Comparison of ENCODE assay signal across 19 cellular contexts in genomic region chr20:38111366-38112232, GRCh38. TPM values are rescaled to one million over a fixed set of nuclear protein-coding genes. Genes with fewer than 3 reads are reported as not detected.
DNase-seq lines count a peak whose midpoint lies in the region; TF ChIP-seq lines count a peak whose summit lies in the region.
"Had no signal": no experiment of that assay in that cellular context is flagged by ENCODE, and none has a peak within 500 bp of the region (broad histone marks: within the 10 kb centered on the region; RNA-seq: fewer than 3 reads in every experiment).

No MANE protein-coding gene starts in this region.

- no peak for TF ChIP-seq POLR2A in breast epithelium (IDR thresholded peaks at IDR 0.05)
- no peak for TF ChIP-seq POLR2A in Peyer's patch (IDR thresholded peaks at IDR 0.05)
- no peak for TF ChIP-seq POLR2A in stomach (IDR thresholded peaks at IDR 0.05)

- H3K27ac Mint-ChIP-seq in MCF 10A (ENCODE audit: low read depth, unreplicated experiment), result peak overlapping the region; percentile 64
- H3K27ac Mint-ChIP-seq: activated CD4-positive, alpha-beta T cell treated with anti-CD3 and anti-CD28 coated beads for 36 hours; CD4-positive, CD25-positive, alpha-beta regulatory T cell; natural killer cell; progenitor cell of endocrine pancreas had no signal

- no peaks in the 10 kb centered on the region for H3K36me3 Mint-ChIP-seq in MCF 10A (ENCODE audit: insufficient read depth, unreplicated experiment)
- H3K36me3 Mint-ChIP-seq: CD4-positive, CD25-positive, alpha-beta regulatory T cell; natural killer cell had no signal

- no peaks in the 10 kb centered on the region for H3K9me3 ChIP-seq in breast epithelium
- no peaks in the 10 kb centered on the region for H3K9me3 ChIP-seq in Peyer's patch
- no peaks in the 10 kb centered on the region for H3K9me3 ChIP-seq in stomach

- H3K27me3 ChIP-seq in breast epithelium (no peaks in the 10 kb centered on the region), Peyer's patch (no peaks in the 10 kb centered on the region), stomach (no peaks in the 10 kb centered on the region)

- intact Hi-C loops in MCF 10A (cut with micrococcal nuclease) (loop anchor here (10.0 kb wide), 1 partner anchor 53 kb away; the partner anchor contains the start of gene TGM2), breast epithelium (cut with DNase I; ENCODE audit: low total_unique reads) (no loop called here), stomach (cut with DNase I; ENCODE audit: low total_unique reads) (no loop called here)

- peaks cover 30% of the 10 kb centered on the region for H3K4me1 Mint-ChIP-seq in MCF 10A (ENCODE audit: insufficient read depth, unreplicated experiment)
- H3K4me1 Mint-ChIP-seq: activated CD4-positive, alpha-beta T cell treated with anti-CD3 and anti-CD28 coated beads for 36 hours; CD4-positive, CD25-positive, alpha-beta regulatory T cell; natural killer cell had no signal

- H3K4me3 ChIP-seq in breast epithelium (no peak overlapping the region), Peyer's patch (no peak overlapping the region), stomach (no peak overlapping the region)
- H3K4me3 ChIP-seq: smooth muscle cell had no signal

- no peaks in the 10 kb centered on the region for H3K27me3 Mint-ChIP-seq in MCF 10A (ENCODE audit: insufficient read depth, unreplicated experiment)
- H3K27me3 Mint-ChIP-seq: activated CD4-positive, alpha-beta T cell treated with anti-CD3 and anti-CD28 coated beads for 36 hours; progenitor cell of endocrine pancreas had no signal

- CTCF ChIA-PET in MCF 10A (lab: Yijun Ruan, JAX), result interaction anchor here (0.7 to 7.1 kb wide), 6 partner anchors 10 to 211 kb away, joined by 3 to 71 read pairs (median 4); no protein-coding TSS in a partner anchor

- H3K36me3 ChIP-seq in breast epithelium (no peaks in the 10 kb centered on the region), Peyer's patch (no peaks in the 10 kb centered on the region), stomach (no peaks in the 10 kb centered on the region)

- no peak for TF ChIP-seq EP300 in stomach (IDR thresholded peaks at IDR 0.05)

- DNase-seq in MCF 10A (ENCODE audit: unreplicated experiment) (no peak), breast epithelium (ENCODE audit: low spot score in 2 of 2) (no peak), Peyer's patch (peak in 2 of 3 donors; percentile 13 to 37), islet precursor cell (peak; percentile 45), stomach (no peak), SHP77 treated with DMSO at 0.1 percent for 48 hours (lab: John Stamatoyannopoulos, UW) (no peak), globus pallidus (ENCODE audit: low spot score) (no peak), T-helper 9 cell (no peak)
- DNase-seq: activated CD4-positive, alpha-beta T cell treated with anti-CD3 and anti-CD28 coated beads for 36 hours; activated gamma-delta T cell treated with Interleukin-2 at 50 U/mL for 16 hours; amniotic stem cell; CD4-positive, CD25-positive, alpha-beta regulatory T cell; DMS53; GOT3; natural killer cell; NCI-H2227 treated with DMSO at 0.1 percent for 48 hours; stimulated activated CD4-positive, alpha-beta T cell treated with anti-CD3 and anti-CD28 coated beads, Interleukin-4, amount 100 ng/mL, for 4 hours had no signal

- BruUV-seq in MCF 10A (replicated peaks; lab: Mats Ljungman, UMichigan), result no TSS peak

- H3K4me3 Mint-ChIP-seq in MCF 10A (ENCODE audit: unreplicated experiment), result no peak overlapping the region
- H3K4me3 Mint-ChIP-seq: activated CD4-positive, alpha-beta T cell treated with anti-CD3 and anti-CD28 coated beads for 36 hours; CD4-positive, CD25-positive, alpha-beta regulatory T cell; natural killer cell had no signal

- H3K4me1 ChIP-seq in breast epithelium (peaks cover 0 to 10% of the 10 kb centered on the region in 2 donors), Peyer's patch (peaks cover 0 to 33% (median 3%) of the 10 kb centered on the region in 4 donors), stomach (peaks cover 15 to 42% (median 31%) of the 10 kb centered on the region in 4 donors)

- 87 to 91% (median 89%) methylated on average over 8 of the region's 8 CpGs for WGBS in stomach, 5 donors

- POLR2A ChIA-PET in MCF 10A (lab: Yijun Ruan, JAX), result interaction anchor here (0.6 to 2.8 kb wide), 6 partner anchors 12 to 229 kb away, joined by 3 to 10 read pairs (median 4); no protein-coding TSS in a partner anchor

- peaks cover under 1% of the 10 kb centered on the region for H3K9me3 Mint-ChIP-seq in MCF 10A (ENCODE audit: unreplicated experiment)
- H3K9me3 Mint-ChIP-seq: CD4-positive, CD25-positive, alpha-beta regulatory T cell; natural killer cell had no signal

- H3K27ac ChIP-seq in breast epithelium, result peak overlapping the region in 1 of 2 donors; percentile 12
- no peak overlapping the region for H3K27ac ChIP-seq in Peyer's patch
- H3K27ac ChIP-seq in stomach, result peak overlapping the region in 3 of 5 donors; percentile 14 to 83 (median 69)

- TF ChIP-seq CTCF in MCF 10A (IDR thresholded peaks at IDR 0.05; ENCODE audit: unreplicated experiment), result no peak
- TF ChIP-seq CTCF in breast epithelium (IDR thresholded peaks at IDR 0.05), result no peak
- no peak for TF ChIP-seq CTCF in Peyer's patch (IDR thresholded peaks at IDR 0.05)
- no peak for TF ChIP-seq CTCF in stomach (IDR thresholded peaks at IDR 0.05)

RNA-seq across cellular contexts. Expression of gene TGM2, which starts 53.5 kb away (rescaled TPM):
- total RNA-seq in MCF 10A (2022) (0.76 and 1.5 TPM in 2 replicates), breast epithelium (10 to 100 TPM; 10.7 to 44.9 (median 15.2) TPM), Peyer's patch (100 to 1,000 TPM in 3 of 4 donors, 10 to 100 TPM in 1; 31.4 to 216 (median 145) TPM), stomach (100 to 1,000 TPM in 1 of 5 donors, 10 to 100 TPM in 4; 27.8 to 195 (median 44.3) TPM)
- polyA plus RNA-seq in stomach, result 10 to 100 TPM; 16.2 to 28.0 (median 25.1) TPM
- total RNA-seq: CD4-positive, CD25-positive, alpha-beta regulatory T cell had no signal

Comparison
In these comparisons a context has a peak if more than half of its experiments do, and no peak if none do; other contexts are left out.
1. DNase-seq: peak in Peyer's patch (2 of 3) and islet precursor cell (single experiment); none in MCF 10A (single experiment), breast epithelium (0 of 2), stomach (single experiment), SHP77 treated with DMSO at 0.1 percent for 48 hours (single experiment), globus pallidus (single experiment) and T-helper 9 cell (single experiment).
2. H3K27ac ChIP-seq: peak in stomach (3 of 5); none in Peyer's patch (0 of 4).